1 cellular context compared by ENCODE assay signal in the genomic region with DNA sequence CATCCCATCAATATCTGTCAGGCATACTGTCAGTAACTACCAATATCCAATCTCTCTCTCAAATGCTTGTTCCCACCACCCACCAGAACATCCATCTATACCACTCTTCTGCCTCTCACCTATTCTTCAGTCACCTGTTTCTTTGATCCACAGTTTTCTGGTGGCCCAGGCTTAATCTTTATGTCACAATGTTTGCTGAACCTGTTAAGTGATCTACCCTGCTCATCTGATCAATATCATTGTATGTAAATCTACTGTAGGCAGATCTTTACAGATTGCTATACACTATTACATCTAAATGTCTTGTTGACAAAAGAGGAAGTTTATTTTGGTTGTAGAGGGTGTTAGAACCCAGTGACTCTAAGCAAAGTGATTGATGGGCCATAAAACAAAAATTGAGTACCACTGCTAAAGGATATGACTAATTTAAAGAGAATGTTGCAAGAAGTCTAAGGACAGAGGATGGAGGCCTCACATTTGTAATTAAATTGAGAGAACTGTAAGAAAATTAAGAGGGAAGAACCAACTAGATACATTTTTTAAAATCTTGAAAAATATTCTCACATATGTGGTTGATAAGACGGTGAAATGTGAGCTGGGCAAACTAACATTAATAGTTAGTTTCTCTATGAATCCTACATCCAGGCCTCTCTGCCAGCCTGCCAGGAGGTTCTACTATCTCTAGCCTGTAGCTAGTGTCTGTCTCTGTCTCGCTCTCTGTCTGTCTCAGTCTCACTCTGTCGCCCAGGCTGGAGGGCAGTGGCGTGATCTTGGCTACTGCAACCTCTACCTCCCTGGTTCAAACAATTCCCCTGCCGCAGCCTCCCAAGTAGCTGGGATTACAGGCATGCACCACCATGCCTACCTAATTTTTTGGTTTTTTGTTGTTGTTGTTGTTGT.
TF ChIP-seq lines count a peak whose summit lies in the region.

No MANE protein-coding gene starts in this region.

TF ChIP-seq in endothelial cell of umbilical vein, 7 proteins besides CTCF, POLR2A, EP300 and RAD21:
- peak; percentile 44 for TF ChIP-seq POLR2AphosphoS5 (IDR thresholded peaks at IDR 0.05; ENCODE audit: insufficient read depth, low read depth, low read length)
- TF ChIP-seq MYC (IDR thresholded peaks at IDR 0.05; ENCODE audit: low read depth, low read length): no peak
- peak; percentile 92 for TF ChIP-seq JUN (IDR thresholded peaks at IDR 0.05; ENCODE audit: borderline replicate concordance, insufficient read depth, insufficient read length, low read depth)
- TF ChIP-seq FOS (IDR thresholded peaks at IDR 0.05; ENCODE audit: borderline replicate concordance, insufficient read depth, low read length): peak; percentile 69
- no peak for TF ChIP-seq EZH2 (IDR thresholded peaks at IDR 0.05; ENCODE audit: borderline replicate concordance, low read depth, low read length, severe bottlenecking)
- TF ChIP-seq GATA2 (IDR thresholded peaks at IDR 0.05; ENCODE audit: insufficient read depth, insufficient read length, low read depth, low read length): peak; percentile 57
- TF ChIP-seq, protein P1, sequence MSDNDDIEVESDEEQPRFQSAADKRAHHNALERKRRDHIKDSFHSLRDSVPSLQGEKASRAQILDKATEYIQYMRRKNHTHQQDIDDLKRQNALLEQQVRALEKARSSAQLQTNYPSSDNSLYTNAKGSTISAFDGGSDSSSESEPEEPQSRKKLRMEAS (IDR thresholded peaks at IDR 0.05; ENCODE audit: insufficient read depth, insufficient read length): no peak
